Comparison of ENCODE assay signal across 17 cellular contexts in genomic region chr7:55493416-55493815, GRCh38.
DNase-seq lines count a peak whose midpoint lies in the region; FAIRE-seq and TF ChIP-seq lines count a peak whose summit lies in the region.
"Had no signal": no experiment of that assay in that cellular context is flagged by ENCODE, and none has a peak within 500 bp of the region (broad histone marks: within the 10 kb centered on the region; RNA-seq: fewer than 3 reads in every experiment).

No MANE protein-coding gene starts in this region.

- H3K79me2 ChIP-seq in MM.1S (ENCODE audit: low read length): peaks cover 99% of the 10 kb centered on the region

- no peaks in the 10 kb centered on the region for H3K9me3 Mint-ChIP-seq in activated T-helper 1 cell treated with anti-CD3 and anti-CD28 coated beads, Interleukin-12 subunit alpha, Interleukin-12 subunit beta, Interleukin-2, Interleukin-4 antibody, amounts not matched to agents 30 ng/mL and 10 ng/mL and 1 ng/mL, durations not matched to agents 14 hours and 24 hours and 36 hours
- H3K9me3 Mint-ChIP-seq: activated CD4-positive, alpha-beta T cell treated with anti-CD3 and anti-CD28 coated beads, Interleukin-2, amount 10 ng/mL, durations not matched to agents 7 days and 5 days; activated T-helper 2 cell treated with anti-CD3 and anti-CD28 coated beads, Interferon-gamma antibody, Interleukin-2, Interleukin-4, amounts not matched to agents 10 μg/mL and 5 μg/mL and 100 μg/mL, durations not matched to agents 14 hours and 24 hours and 36 hours; stimulated activated effector memory CD8-positive, alpha-beta T cell treated with anti-CD3 and anti-CD28 coated beads, Interleukin-12 subunit alpha, Interleukin-12 subunit beta, amount 100 ng/mL, for 72 hours had no signal

- no peaks in the 10 kb centered on the region for H4K20me1 ChIP-seq in MM.1S (ENCODE audit: insufficient read depth, low read length)

- peak overlapping the region; percentile 15 for H3K27ac Mint-ChIP-seq in activated T-helper 1 cell treated with anti-CD3 and anti-CD28 coated beads, Interleukin-12 subunit alpha, Interleukin-12 subunit beta, Interleukin-2, Interleukin-4 antibody, amounts not matched to agents 30 ng/mL and 10 ng/mL and 1 ng/mL, durations not matched to agents 14 hours and 24 hours and 36 hours
- H3K27ac Mint-ChIP-seq: activated CD4-positive, alpha-beta T cell treated with anti-CD3 and anti-CD28 coated beads, Interleukin-2, amount 10 ng/mL, durations not matched to agents 7 days and 5 days; activated T-helper 2 cell treated with anti-CD3 and anti-CD28 coated beads, Interferon-gamma antibody, Interleukin-2, Interleukin-4, amounts not matched to agents 10 μg/mL and 5 μg/mL and 100 μg/mL, durations not matched to agents 14 hours and 24 hours and 36 hours; stimulated activated effector memory CD8-positive, alpha-beta T cell treated with anti-CD3 and anti-CD28 coated beads, Interleukin-12 subunit alpha, Interleukin-12 subunit beta, amount 100 ng/mL, for 72 hours had no signal

- H3K36me3 ChIP-seq in MM.1S (replicated peaks; ENCODE audit: insufficient read depth, low read length): peaks cover 15% of the 10 kb centered on the region
- H3K36me3 ChIP-seq: ovary had no signal

- no peak for FAIRE-seq in frontal cortex (lab: Jason Lieb, UNC)

- no peak overlapping the region for H3K4me3 ChIP-seq in MM.1S (ENCODE audit: low read length)
- H3K4me3 ChIP-seq: ascending aorta; BLaER1 treated with 17β-estradiol and CSF1 and Interleukin-3, amounts not matched to agents 10 nM and 100 nM; ovary; tibial artery had no signal

- H2AFZ ChIP-seq in MM.1S (ENCODE audit: low read length): no peak overlapping the region

- peaks cover 45% of the 10 kb centered on the region for H3K4me1 Mint-ChIP-seq in activated T-helper 1 cell treated with anti-CD3 and anti-CD28 coated beads, Interleukin-12 subunit alpha, Interleukin-12 subunit beta, Interleukin-2, Interleukin-4 antibody, amounts not matched to agents 30 ng/mL and 10 ng/mL and 1 ng/mL, durations not matched to agents 14 hours and 24 hours and 36 hours (ENCODE audit: low read depth)

- no peak overlapping the region for H3K4me3 Mint-ChIP-seq in activated T-helper 1 cell treated with anti-CD3 and anti-CD28 coated beads, Interleukin-12 subunit alpha, Interleukin-12 subunit beta, Interleukin-2, Interleukin-4 antibody, amounts not matched to agents 30 ng/mL and 10 ng/mL and 1 ng/mL, durations not matched to agents 14 hours and 24 hours and 36 hours
- H3K4me3 Mint-ChIP-seq: activated CD4-positive, alpha-beta T cell treated with anti-CD3 and anti-CD28 coated beads, Interleukin-2, amount 10 ng/mL, durations not matched to agents 7 days and 5 days; stimulated activated effector memory CD8-positive, alpha-beta T cell treated with anti-CD3 and anti-CD28 coated beads, Interleukin-12 subunit alpha, Interleukin-12 subunit beta, amount 100 ng/mL, for 72 hours had no signal

- H3K27ac ChIP-seq in MM.1S (ENCODE audit: low read length): no peak overlapping the region
- H3K27ac ChIP-seq: ascending aorta; BLaER1 treated with 17β-estradiol and CSF1 and Interleukin-3, amounts not matched to agents 10 nM and 100 nM; ovary; tibial artery had no signal

- no peaks in the 10 kb centered on the region for H3K4me1 ChIP-seq in MM.1S (ENCODE audit: low read length)
- H3K4me1 ChIP-seq: ascending aorta, tibial artery had no signal

- no peak overlapping the region for H3K4me2 ChIP-seq in MM.1S (ENCODE audit: low read depth, low read length)
- H3K4me2 ChIP-seq: BLaER1 treated with 17β-estradiol and CSF1 and Interleukin-3, amounts not matched to agents 10 nM and 100 nM had no signal

- H3K36me3 Mint-ChIP-seq in activated T-helper 1 cell treated with anti-CD3 and anti-CD28 coated beads, Interleukin-12 subunit alpha, Interleukin-12 subunit beta, Interleukin-2, Interleukin-4 antibody, amounts not matched to agents 30 ng/mL and 10 ng/mL and 1 ng/mL, durations not matched to agents 14 hours and 24 hours and 36 hours (ENCODE audit: low read depth): peaks cover 56% of the 10 kb centered on the region

- H3K9me2 ChIP-seq in MM.1S (replicated peaks; ENCODE audit: insufficient read depth, low read length): no peaks in the 10 kb centered on the region

- no peaks in the 10 kb centered on the region for H3K9me3 ChIP-seq in MM.1S (replicated peaks; ENCODE audit: insufficient read depth, low read length)
- H3K9me3 ChIP-seq: ascending aorta; BLaER1 treated with 17β-estradiol and CSF1 and Interleukin-3, amounts not matched to agents 10 nM and 100 nM; ovary; tibial artery had no signal

- H3K9ac ChIP-seq in MM.1S (ENCODE audit: low read length): no peak overlapping the region
- H3K9ac ChIP-seq: BLaER1 treated with 17β-estradiol and CSF1 and Interleukin-3, amounts not matched to agents 10 nM and 100 nM had no signal

- no peaks in the 10 kb centered on the region for H3F3A ChIP-seq in MM.1S (ENCODE audit: insufficient read depth, low read length)

- intact Hi-C loops in activated T-helper 1 cell treated with anti-CD3 and anti-CD28 coated beads, Interleukin-12 subunit alpha, Interleukin-12 subunit beta, Interleukin-2, Interleukin-4 antibody, amounts not matched to agents 30 ng/mL and 10 ng/mL and 1 ng/mL, durations not matched to agents 14 hours and 24 hours and 36 hours (cut with micrococcal nuclease): no loop called here

- H3K27me3 Mint-ChIP-seq in activated T-helper 1 cell treated with anti-CD3 and anti-CD28 coated beads, Interleukin-12 subunit alpha, Interleukin-12 subunit beta, Interleukin-2, Interleukin-4 antibody, amounts not matched to agents 30 ng/mL and 10 ng/mL and 1 ng/mL, durations not matched to agents 14 hours and 24 hours and 36 hours (ENCODE audit: insufficient read depth): no peaks in the 10 kb centered on the region
- H3K27me3 Mint-ChIP-seq: activated CD4-positive, alpha-beta T cell treated with anti-CD3 and anti-CD28 coated beads, Interleukin-2, amount 10 ng/mL, durations not matched to agents 7 days and 5 days had no signal

- DNase-seq in AG08395 (ENCODE audit: low spot score): peak; percentile 22
- DNase-seq in AG20443 (ENCODE audit: low spot score): peak; percentile 67
- DNase-seq in activated T-helper 1 cell treated with anti-CD3 and anti-CD28 coated beads, Interleukin-12 subunit alpha, Interleukin-12 subunit beta, Interleukin-2, Interleukin-4 antibody, amounts not matched to agents 30 ng/mL and 10 ng/mL and 1 ng/mL, durations not matched to agents 14 hours and 24 hours and 36 hours (ENCODE audit: low spot score): no peak
- peak; percentile 84 for DNase-seq in kidney tubule cell (ENCODE audit: low spot score)
- no peak for DNase-seq in frontal cortex (ENCODE audit: low spot score in 2 of 2)
- DNase-seq in activated effector memory CD4-positive, alpha-beta T cell treated with anti-CD3 and anti-CD28 coated beads, Interleukin-2, amount 50 U/mL, for 16 hours: no peak
- no peak for DNase-seq in MM.1S
- DNase-seq: activated CD4-positive, alpha-beta T cell treated with anti-CD3 and anti-CD28 coated beads, Interleukin-2, amount 10 ng/mL, durations not matched to agents 7 days and 5 days; NCI-H187 treated with DMSO at 0.1 percent for 48 hours; NCI-H510A treated with DMSO at 0.1 percent for 48 hours; ovary; SIG-M5 had no signal

- H3K27me3 ChIP-seq in MM.1S (replicated peaks; ENCODE audit: insufficient read depth, low read length): no peaks in the 10 kb centered on the region
- H3K27me3 ChIP-seq: ascending aorta; BLaER1 treated with 17β-estradiol and CSF1 and Interleukin-3, amounts not matched to agents 10 nM and 100 nM; ovary; tibial artery had no signal

- TF ChIP-seq CTCF in MM.1S (IDR thresholded peaks at IDR 0.05; ENCODE audit: low read length): no peak

Comparison
In these comparisons a context has a peak if more than half of its experiments do, and no peak if none do; other contexts are left out.
1. DNase-seq: peak in AG08395 (single experiment), AG20443 (single experiment) and kidney tubule cell (single experiment); none in activated T-helper 1 cell treated with anti-CD3 and anti-CD28 coated beads, Interleukin-12 subunit alpha, Interleukin-12 subunit beta, Interleukin-2, Interleukin-4 antibody, amounts not matched to agents 30 ng/mL and 10 ng/mL and 1 ng/mL, durations not matched to agents 14 hours and 24 hours and 36 hours (single experiment), frontal cortex (0 of 2), activated effector memory CD4-positive, alpha-beta T cell treated with anti-CD3 and anti-CD28 coated beads, Interleukin-2, amount 50 U/mL, for 16 hours (single experiment) and MM.1S (single experiment).